Comparison of ENCODE assay signal across 3 cellular contexts in genomic region chr3:37891227-37891626, GRCh38.
TF ChIP-seq lines count a peak whose summit lies in the region.

No MANE protein-coding gene starts in this region.

TF ChIP-seq in SK-N-SH, 30 proteins besides CTCF, POLR2A, EP300 and RAD21 (continues in another document):
- TF ChIP-seq MEF2A (IDR thresholded peaks at IDR 0.05; ENCODE audit: borderline replicate concordance, low read depth) (no peak), CHD2 (IDR thresholded peaks at IDR 0.05; ENCODE audit: low read length, partially characterized antibody) (no peak), FOSL2 (IDR thresholded peaks at IDR 0.05; ENCODE audit: borderline replicate concordance, low read depth) (no peak), RFX5 (IDR thresholded peaks at IDR 0.05; ENCODE audit: low read length) (no peak), GABPA (IDR thresholded peaks at IDR 0.05; ENCODE audit: low read depth) (no peak), NRF1 (IDR thresholded peaks at IDR 0.05; ENCODE audit: low read depth, low read length) (no peak), SMC3 (IDR thresholded peaks at IDR 0.05; ENCODE audit: low read depth, low read length) (no peak), MXI1 (IDR thresholded peaks at IDR 0.05; ENCODE audit: low read depth, low read length) (no peak), YY1 (IDR thresholded peaks at IDR 0.05; ENCODE audit: low read depth) (no peak), EZH2phosphoT487 (IDR thresholded peaks at IDR 0.05; ENCODE audit: borderline replicate concordance, low read depth) (no peak), FOXJ3 (CRISPR knock-in tag; IDR thresholded peaks at IDR 0.05) (no peak), TEAD4 (IDR thresholded peaks at IDR 0.05; ENCODE audit: borderline replicate concordance, insufficient read depth) (no peak)
- TF ChIP-seq, protein P1, sequence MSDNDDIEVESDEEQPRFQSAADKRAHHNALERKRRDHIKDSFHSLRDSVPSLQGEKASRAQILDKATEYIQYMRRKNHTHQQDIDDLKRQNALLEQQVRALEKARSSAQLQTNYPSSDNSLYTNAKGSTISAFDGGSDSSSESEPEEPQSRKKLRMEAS (IDR thresholded peaks at IDR 0.05; ENCODE audit: low read depth), result no peak
- TF ChIP-seq, protein P2, sequence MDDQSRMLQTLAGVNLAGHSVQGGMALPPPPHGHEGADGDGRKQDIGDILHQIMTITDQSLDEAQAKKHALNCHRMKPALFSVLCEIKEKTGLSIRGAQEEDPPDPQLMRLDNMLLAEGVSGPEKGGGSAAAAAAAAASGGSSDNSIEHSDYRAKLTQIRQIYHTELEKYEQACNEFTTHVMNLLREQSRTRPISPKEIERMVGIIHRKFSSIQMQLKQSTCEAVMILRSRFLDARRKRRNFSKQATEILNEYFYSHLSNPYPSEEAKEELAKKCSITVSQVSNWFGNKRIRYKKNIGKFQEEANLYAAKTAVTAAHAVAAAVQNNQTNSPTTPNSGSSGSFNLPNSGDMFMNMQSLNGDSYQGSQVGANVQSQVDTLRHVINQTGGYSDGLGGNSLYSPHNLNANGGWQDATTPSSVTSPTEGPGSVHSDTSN (IDR thresholded peaks at IDR 0.05), result no peak
- TF ChIP-seq, protein P3, sequence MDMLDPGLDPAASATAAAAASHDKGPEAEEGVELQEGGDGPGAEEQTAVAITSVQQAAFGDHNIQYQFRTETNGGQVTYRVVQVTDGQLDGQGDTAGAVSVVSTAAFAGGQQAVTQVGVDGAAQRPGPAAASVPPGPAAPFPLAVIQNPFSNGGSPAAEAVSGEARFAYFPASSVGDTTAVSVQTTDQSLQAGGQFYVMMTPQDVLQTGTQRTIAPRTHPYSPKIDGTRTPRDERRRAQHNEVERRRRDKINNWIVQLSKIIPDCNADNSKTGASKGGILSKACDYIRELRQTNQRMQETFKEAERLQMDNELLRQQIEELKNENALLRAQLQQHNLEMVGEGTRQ (IDR thresholded peaks at IDR 0.05; ENCODE audit: borderline replicate concordance, low read depth, low read length), result no peak
- TF ChIP-seq, protein P4, sequence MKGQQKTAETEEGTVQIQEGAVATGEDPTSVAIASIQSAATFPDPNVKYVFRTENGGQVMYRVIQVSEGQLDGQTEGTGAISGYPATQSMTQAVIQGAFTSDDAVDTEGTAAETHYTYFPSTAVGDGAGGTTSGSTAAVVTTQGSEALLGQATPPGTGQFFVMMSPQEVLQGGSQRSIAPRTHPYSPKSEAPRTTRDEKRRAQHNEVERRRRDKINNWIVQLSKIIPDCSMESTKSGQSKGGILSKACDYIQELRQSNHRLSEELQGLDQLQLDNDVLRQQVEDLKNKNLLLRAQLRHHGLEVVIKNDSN (IDR thresholded peaks at IDR 0.05; ENCODE audit: borderline replicate concordance, low read depth), result no peak

TF ChIP-seq in SK-N-SH treated with all-trans-retinoic acid at 6 μM for 48 hours, 23 proteins besides CTCF, POLR2A, EP300 and RAD21:
- TF ChIP-seq POU6F1 (CRISPR knock-in tag; IDR thresholded peaks at IDR 0.05; ENCODE audit: borderline replicate concordance, low read depth) (no peak), OSR1 (CRISPR knock-in tag; IDR thresholded peaks at IDR 0.05) (no peak), TSHZ2 (CRISPR knock-in tag; IDR thresholded peaks at IDR 0.05) (no peak), ISL1 (CRISPR knock-in tag; IDR thresholded peaks at IDR 0.05) (no peak), RARB (CRISPR knock-in tag; IDR thresholded peaks at IDR 0.05) (no peak), CREB5 (CRISPR knock-in tag; IDR thresholded peaks at IDR 0.05; ENCODE audit: low read depth) (no peak), ZC3H10 (CRISPR knock-in tag; IDR thresholded peaks at IDR 0.05) (no peak), BACH2 (CRISPR knock-in tag; IDR thresholded peaks at IDR 0.05; ENCODE audit: borderline replicate concordance) (no peak), ESRRG (CRISPR knock-in tag; IDR thresholded peaks at IDR 0.05) (no peak), ZNF565 (CRISPR knock-in tag; conservative IDR thresholded peaks at IDR 0.05; ENCODE audit: low read depth) (no peak), CSDC2 (CRISPR knock-in tag; IDR thresholded peaks at IDR 0.05) (no peak)
- TF ChIP-seq, protein P5, sequence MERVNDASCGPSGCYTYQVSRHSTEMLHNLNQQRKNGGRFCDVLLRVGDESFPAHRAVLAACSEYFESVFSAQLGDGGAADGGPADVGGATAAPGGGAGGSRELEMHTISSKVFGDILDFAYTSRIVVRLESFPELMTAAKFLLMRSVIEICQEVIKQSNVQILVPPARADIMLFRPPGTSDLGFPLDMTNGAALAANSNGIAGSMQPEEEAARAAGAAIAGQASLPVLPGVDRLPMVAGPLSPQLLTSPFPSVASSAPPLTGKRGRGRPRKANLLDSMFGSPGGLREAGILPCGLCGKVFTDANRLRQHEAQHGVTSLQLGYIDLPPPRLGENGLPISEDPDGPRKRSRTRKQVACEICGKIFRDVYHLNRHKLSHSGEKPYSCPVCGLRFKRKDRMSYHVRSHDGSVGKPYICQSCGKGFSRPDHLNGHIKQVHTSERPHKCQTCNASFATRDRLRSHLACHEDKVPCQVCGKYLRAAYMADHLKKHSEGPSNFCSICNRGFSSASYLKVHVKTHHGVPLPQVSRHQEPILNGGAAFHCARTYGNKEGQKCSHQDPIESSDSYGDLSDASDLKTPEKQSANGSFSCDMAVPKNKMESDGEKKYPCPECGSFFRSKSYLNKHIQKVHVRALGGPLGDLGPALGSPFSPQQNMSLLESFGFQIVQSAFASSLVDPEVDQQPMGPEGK (CRISPR knock-in tag; IDR thresholded peaks at IDR 0.05; ENCODE audit: borderline replicate concordance), result no peak

TF ChIP-seq in IMR-90, 13 proteins besides CTCF, POLR2A, EP300 and RAD21 (continued from another document):
- TF ChIP-seq, protein P6, sequence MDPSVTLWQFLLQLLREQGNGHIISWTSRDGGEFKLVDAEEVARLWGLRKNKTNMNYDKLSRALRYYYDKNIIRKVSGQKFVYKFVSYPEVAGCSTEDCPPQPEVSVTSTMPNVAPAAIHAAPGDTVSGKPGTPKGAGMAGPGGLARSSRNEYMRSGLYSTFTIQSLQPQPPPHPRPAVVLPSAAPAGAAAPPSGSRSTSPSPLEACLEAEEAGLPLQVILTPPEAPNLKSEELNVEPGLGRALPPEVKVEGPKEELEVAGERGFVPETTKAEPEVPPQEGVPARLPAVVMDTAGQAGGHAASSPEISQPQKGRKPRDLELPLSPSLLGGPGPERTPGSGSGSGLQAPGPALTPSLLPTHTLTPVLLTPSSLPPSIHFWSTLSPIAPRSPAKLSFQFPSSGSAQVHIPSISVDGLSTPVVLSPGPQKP (IDR thresholded peaks at IDR 0.05; ENCODE audit: borderline replicate concordance, low read depth, low read length), result no peak
TF ChIP-seq in IMR-90: peak in this region for 0.
